In the genomic region with DNA sequence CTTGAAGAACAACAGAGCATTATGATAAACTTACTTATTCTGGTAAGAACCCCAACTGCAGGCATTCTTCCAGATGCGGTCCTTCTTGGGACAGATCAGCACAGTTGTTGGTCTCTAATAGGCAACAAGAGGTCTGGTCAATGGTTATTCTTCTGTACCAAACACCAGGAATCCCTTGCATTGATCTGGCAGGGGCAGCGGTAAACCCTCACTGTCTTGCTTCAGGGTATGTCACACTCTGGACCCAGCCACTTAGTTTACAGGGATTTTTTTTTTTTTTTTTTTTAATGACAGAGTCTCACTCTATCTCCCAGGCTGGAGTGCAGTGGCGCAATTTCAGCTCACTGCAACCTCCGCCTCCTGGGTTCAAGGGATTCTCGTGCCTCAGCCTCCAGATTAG, we compare ENCODE assay signal across 18 cellular contexts. TPM values are rescaled to one million over a fixed set of nuclear protein-coding genes. Genes with fewer than 3 reads are reported as not detected.
A peak's percentile ranks its signal among the peaks of the same experiment; 100 is the strongest.
DNase-seq lines count a peak whose midpoint lies in the region; TF ChIP-seq lines count a peak whose summit lies in the region.
"Had no signal": no experiment of that assay in that cellular context is flagged by ENCODE, and none has a peak within 500 bp of the region (broad histone marks: within the 10 kb centered on the region; RNA-seq: fewer than 3 reads in every experiment).

No MANE protein-coding gene starts in this region.

- peaks cover 2% of the 10 kb centered on the region for H3K36me3 Mint-ChIP-seq in activated naive CD8-positive, alpha-beta T cell
- peaks cover 10% of the 10 kb centered on the region for H3K36me3 Mint-ChIP-seq in activated naive CD8-positive, alpha-beta T cell treated with anti-CD3 and anti-CD28 coated beads for 36 hours
- H3K36me3 Mint-ChIP-seq in brain (peaks cover 25% of the 10 kb centered on the region), CD14-positive monocyte (peaks cover 17% of the 10 kb centered on the region in 2 donors)

- H3K4me3 ChIP-seq in skeletal muscle tissue (ENCODE audit: low read length in 3 of 3) = no peak overlapping the region
- H3K4me3 ChIP-seq: HAP-1, hepatocyte had no signal

- H3K27me3 ChIP-seq in skeletal muscle tissue (ENCODE audit: control insufficient read depth in 3 of 3, insufficient read depth in 3 of 3, low read length in 3 of 3) = no peaks in the 10 kb centered on the region
- H3K27me3 ChIP-seq: BLaER1 treated with 17β-estradiol and CSF1 and Interleukin-3, amounts not matched to agents 10 nM and 100 nM; hepatocyte; suprapubic skin had no signal

- no peak overlapping the region for H3K27ac Mint-ChIP-seq in activated naive CD8-positive, alpha-beta T cell
- H3K27ac Mint-ChIP-seq in activated naive CD8-positive, alpha-beta T cell treated with anti-CD3 and anti-CD28 coated beads for 36 hours = no peak overlapping the region
- H3K27ac Mint-ChIP-seq in brain = peak overlapping the region in 1 of 5 experiments; percentile 93
- H3K27ac Mint-ChIP-seq in CD14-positive monocyte = no peak overlapping the region

- intact Hi-C loops in CD14-positive monocyte (cut with micrococcal nuclease) = loop anchor here in 1 of 2 donors (5.0 kb wide), 1 partner anchor 42 kb away; no protein-coding TSS in a partner anchor

- peak overlapping the region; percentile 64 for H3K27ac ChIP-seq in skeletal muscle tissue (ENCODE audit: low read depth, low read length)
- H3K27ac ChIP-seq: BLaER1 treated with 17β-estradiol and CSF1 and Interleukin-3, amounts not matched to agents 10 nM and 100 nM; hepatocyte; suprapubic skin had no signal

- no peaks in the 10 kb centered on the region for H3K27me3 Mint-ChIP-seq in activated naive CD8-positive, alpha-beta T cell
- no peaks in the 10 kb centered on the region for H3K27me3 Mint-ChIP-seq in activated naive CD8-positive, alpha-beta T cell treated with anti-CD3 and anti-CD28 coated beads for 36 hours
- peaks cover 3% of the 10 kb centered on the region for H3K27me3 Mint-ChIP-seq in brain
- H3K27me3 Mint-ChIP-seq in CD14-positive monocyte (ENCODE audit: low read depth in 3 of 3) = peaks cover 0 to 7% (median 3%) of the 10 kb centered on the region in 3 donors
- H3K27me3 Mint-ChIP-seq: activated CD4-positive, alpha-beta T cell treated with anti-CD3 and anti-CD28 coated beads, Interleukin-2, amount 10 ng/mL, durations not matched to agents 7 days and 5 days; T-cell had no signal

- H3K4me3 Mint-ChIP-seq in activated naive CD8-positive, alpha-beta T cell = peak overlapping the region; percentile 84
- H3K4me3 Mint-ChIP-seq in activated naive CD8-positive, alpha-beta T cell treated with anti-CD3 and anti-CD28 coated beads for 36 hours = no peak overlapping the region
- H3K4me3 Mint-ChIP-seq in brain (peak overlapping the region; percentile 78 to 88 (median 86)), CD14-positive monocyte (no peak overlapping the region)

- no peaks in the 10 kb centered on the region for H3K9me3 Mint-ChIP-seq in activated naive CD8-positive, alpha-beta T cell (ENCODE audit: low read depth)
- H3K9me3 Mint-ChIP-seq in activated naive CD8-positive, alpha-beta T cell treated with anti-CD3 and anti-CD28 coated beads for 36 hours = no peaks in the 10 kb centered on the region
- H3K9me3 Mint-ChIP-seq in brain = peaks cover 0 to 10% (median 0%) of the 10 kb centered on the region in 5 experiments
- peaks cover 0 to 1% (median 0%) of the 10 kb centered on the region in 7 donors for H3K9me3 Mint-ChIP-seq in CD14-positive monocyte
- H3K9me3 Mint-ChIP-seq: activated CD4-positive, alpha-beta T cell treated with anti-CD3 and anti-CD28 coated beads, Interleukin-2, amount 10 ng/mL, durations not matched to agents 7 days and 5 days; T-cell had no signal

- H3K36me3 ChIP-seq in skeletal muscle tissue (ENCODE audit: control insufficient read depth in 3 of 3, insufficient read depth in 3 of 3, low read length in 3 of 3) = peaks cover 5 to 10% (median 9%) of the 10 kb centered on the region in 3 donors
- H3K36me3 ChIP-seq: suprapubic skin had no signal

- H3K9ac ChIP-seq in skeletal muscle tissue (ENCODE audit: low read depth in 1 of 3, low read length in 3 of 3) = peak overlapping the region in 2 of 3 donors; percentile 5 to 61
- H3K9ac ChIP-seq: BLaER1 treated with 17β-estradiol and CSF1 and Interleukin-3, amounts not matched to agents 10 nM and 100 nM had no signal

- H3K4me1 Mint-ChIP-seq in activated naive CD8-positive, alpha-beta T cell (ENCODE audit: low read depth) = peaks cover 30% of the 10 kb centered on the region
- H3K4me1 Mint-ChIP-seq in activated naive CD8-positive, alpha-beta T cell treated with anti-CD3 and anti-CD28 coated beads for 36 hours = peaks cover 26% of the 10 kb centered on the region
- H3K4me1 Mint-ChIP-seq in brain (peaks cover 45% of the 10 kb centered on the region), CD14-positive monocyte (peaks cover 23% of the 10 kb centered on the region)

- peaks cover 38 to 51% (median 41%) of the 10 kb centered on the region in 3 donors for H3K4me1 ChIP-seq in skeletal muscle tissue (ENCODE audit: control insufficient read depth in 3 of 3, insufficient read depth in 3 of 3, low read length in 3 of 3)

- no peaks in the 10 kb centered on the region for H3K9me3 ChIP-seq in skeletal muscle tissue (ENCODE audit: control insufficient read depth in 3 of 3, low read length in 3 of 3)
- H3K9me3 ChIP-seq: HAP-1, suprapubic skin had no signal

- no peak for DNase-seq in activated naive CD8-positive, alpha-beta T cell treated with anti-CD3 and anti-CD28 coated beads for 36 hours
- DNase-seq in GF-D8 (lab: John Stamatoyannopoulos, UW) (no peak), CD14-positive monocyte (ENCODE audit: low spot score) (no peak)
- DNase-seq: activated CD4-positive, alpha-beta T cell treated with anti-CD3 and anti-CD28 coated beads, Interleukin-2, amount 10 ng/mL, durations not matched to agents 7 days and 5 days; activated gamma-delta T cell; caudate nucleus; dermis blood vessel endothelial cell; KG1; NCI-H1930; NCI-H226; T-cell had no signal

- no peak for TF ChIP-seq CTCF in brain (conservative IDR thresholded peaks at IDR 0.05)
- no peak for TF ChIP-seq CTCF in CD14-positive monocyte (IDR thresholded peaks at IDR 0.05)

RNA-seq across cellular contexts. Expression of gene FAM193B, which starts 1.3 kb away (rescaled TPM):
- 10 to 100 TPM; 47.2 to 52.9 TPM for total RNA-seq in activated naive CD8-positive, alpha-beta T cell treated with anti-CD3 and anti-CD28 coated beads for 36 hours
- polyA plus RNA-seq in brain (ENCODE audit: insufficient read depth, low read depth, low replicate concordance) (21.6 TPM), CD14-positive monocyte (1 to 10 TPM; 1.6 to 1.9 TPM)
- total RNA-seq in skeletal muscle tissue = 11.0 TPM

RNA-seq across cellular contexts. Expression of gene TMED9, which starts 36.3 kb away (rescaled TPM):
- total RNA-seq in activated naive CD8-positive, alpha-beta T cell treated with anti-CD3 and anti-CD28 coated beads for 36 hours = 100 to 1,000 TPM; 102 to 103 TPM
- polyA plus RNA-seq in brain (ENCODE audit: insufficient read depth, low read depth, low replicate concordance) (92.1 TPM), CD14-positive monocyte (100 to 1,000 TPM; 136 to 150 TPM)
- 37.6 TPM for total RNA-seq in skeletal muscle tissue

RNA-seq across cellular contexts. Expression of gene DDX41, which starts 38.9 kb away (rescaled TPM):
- total RNA-seq in activated naive CD8-positive, alpha-beta T cell treated with anti-CD3 and anti-CD28 coated beads for 36 hours = 100 to 1,000 TPM; 211 to 220 TPM
- polyA plus RNA-seq in brain (ENCODE audit: insufficient read depth, low read depth, low replicate concordance) (231 TPM), CD14-positive monocyte (10 to 100 TPM; 44.9 to 70.3 TPM)
- total RNA-seq in skeletal muscle tissue = 33.9 TPM

RNA-seq across cellular contexts. Expression of gene B4GALT7, which starts 44.3 kb away (rescaled TPM):
- 10 to 100 TPM; 20.0 to 21.0 TPM for total RNA-seq in activated naive CD8-positive, alpha-beta T cell treated with anti-CD3 and anti-CD28 coated beads for 36 hours
- polyA plus RNA-seq in brain (ENCODE audit: insufficient read depth, low read depth, low replicate concordance) = 28.3 TPM
- 12.0 TPM for total RNA-seq in skeletal muscle tissue
- polyA plus RNA-seq in CD14-positive monocyte = 10 to 100 TPM; 15.6 to 18.8 TPM

RNA-seq across cellular contexts. Expression of gene DOK3, which starts 46.0 kb away (rescaled TPM):
- 1 to 10 TPM; 8.2 to 8.6 TPM for total RNA-seq in activated naive CD8-positive, alpha-beta T cell treated with anti-CD3 and anti-CD28 coated beads for 36 hours
- polyA plus RNA-seq in brain (ENCODE audit: insufficient read depth, low read depth, low replicate concordance) = 1.8 TPM
- 5.7 TPM for total RNA-seq in skeletal muscle tissue
- 10 to 100 TPM; 62.8 to 98.3 TPM for polyA plus RNA-seq in CD14-positive monocyte

Comparison
In these comparisons a context has a peak if more than half of its experiments do, and no peak if none do; other contexts are left out.
1. H3K4me3 Mint-ChIP-seq: peak in activated naive CD8-positive, alpha-beta T cell (single experiment) and brain (5 of 5); none in activated naive CD8-positive, alpha-beta T cell treated with anti-CD3 and anti-CD28 coated beads for 36 hours (single experiment) and CD14-positive monocyte (0 of 2).